In the genomic region with DNA sequence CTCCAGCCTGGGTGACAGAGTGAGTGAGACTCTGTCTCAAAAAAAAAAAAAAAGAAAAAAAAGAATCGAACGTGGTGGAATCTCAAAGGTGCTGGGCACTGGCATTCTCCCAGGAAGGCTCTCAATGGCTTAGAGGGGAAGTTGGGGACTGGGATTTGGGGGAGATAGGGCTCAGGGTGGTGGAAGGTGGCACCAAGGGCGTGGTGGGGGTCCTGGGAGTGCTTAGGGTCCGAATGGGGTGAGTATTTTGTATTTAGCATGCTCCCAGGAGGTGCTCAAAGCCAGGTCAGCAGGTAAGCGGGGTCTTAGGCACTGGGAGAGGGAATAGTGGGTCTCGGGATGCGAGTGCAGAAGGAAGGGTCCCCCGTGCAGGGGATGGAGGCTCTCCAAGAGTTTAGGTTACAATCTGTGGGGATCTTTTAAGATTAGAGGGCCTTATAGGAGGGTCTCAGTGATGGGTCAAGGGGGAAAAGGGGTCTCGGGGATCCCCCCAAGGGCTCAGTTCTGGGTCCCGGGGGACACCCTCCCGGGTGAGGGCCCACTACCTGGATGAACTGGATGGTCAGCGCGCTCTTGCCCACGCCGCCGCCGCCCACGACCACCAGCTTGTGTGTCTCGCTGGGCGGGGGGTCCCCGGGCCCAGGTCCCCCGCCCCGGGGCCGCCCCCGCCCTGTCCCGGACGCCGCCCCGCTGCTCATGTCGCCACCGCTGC, we compare ENCODE assay signal across 8 cellular contexts. TPM values are rescaled to one million over a fixed set of nuclear protein-coding genes. Genes with fewer than 3 reads are reported as not detected.
DNase-seq lines count a peak whose midpoint lies in the region; ATAC-seq, FAIRE-seq and TF ChIP-seq lines count a peak whose summit lies in the region.

No MANE protein-coding gene starts in this region.

- H3K4me3 ChIP-seq in Panc1 (ENCODE audit: low read depth in 2 of 2, low read length in 2 of 2) (peak overlapping the region; percentile 48 to 80), pancreas (peak overlapping the region; percentile 36 to 99 (median 59))

- intact Hi-C loops in Panc1 (cut with micrococcal nuclease; ENCODE audit: unreplicated experiment) (no loop called here), pancreas (cut with DNase I) (no loop called here)

- TF ChIP-seq CTCF in Panc1 (IDR thresholded peaks at IDR 0.05) (no peak), pancreas (IDR thresholded peaks at IDR 0.05) (no peak)

- in situ Hi-C loops in Caki2 (cut with HindIII; ENCODE audit: low pct_unique_long_range_greater_than_20kb, low sequenced_read_pairs) (no loop called here), Panc1 (cut with HindIII; ENCODE audit: low pct_unique_long_range_greater_than_20kb, low sequenced_read_pairs) (no loop called here)

- CTCF ChIA-PET in Panc1 (lab: Charles Lee): interaction anchor here (0.6 kb wide), 1 partner anchor 22 kb away, joined by 4 read pairs; no protein-coding TSS in a partner anchor

- BruUV-seq in Panc1 (replicated peaks; lab: Mats Ljungman, UMichigan): TSS peak; percentile 65

- H3K27ac ChIP-seq in Panc1 (ENCODE audit: low read length) (peak overlapping the region; percentile 93), epithelial cell of prostate (peak overlapping the region; percentile 100), pancreas (peak overlapping the region; percentile 69 to 99 (median 98))

- no peaks in the 10 kb centered on the region for H3K27me3 ChIP-seq in Panc1 (ENCODE audit: control insufficient read depth, insufficient read depth, low read length)
- no peaks in the 10 kb centered on the region for H3K27me3 ChIP-seq in pancreas

- POLR2A ChIA-PET in Panc1 (lab: Charles Lee): interaction anchor here (0.9 to 1.4 kb wide), 3 partner anchors 8 to 37 kb away, joined by 4 to 5 read pairs (median 4); a partner anchor contains a TSS

- H3K36me3 ChIP-seq in Panc1 (ENCODE audit: control insufficient read depth, insufficient read depth, low read length) (peaks cover 4% of the 10 kb centered on the region; the same call in 1 of the 2 replicates), pancreas (no peaks in the 10 kb centered on the region)

- FAIRE-seq in pancreas (lab: Jason Lieb, UNC): no peak

- DNase-seq in Caki2 (ENCODE audit: low read depth) (peak; percentile 29), Panc1 (ENCODE audit: low read depth, low spot score) (no peak), epithelial cell of prostate (ENCODE audit: low read depth, low spot score) (no peak), pancreas (peak in 3 of 6 donors; percentile 35 to 62 (median 53)), NCI-H510A (lab: John Stamatoyannopoulos, UW) (no peak), NCI-H1930 (lab: John Stamatoyannopoulos, UW) (no peak)

- ATAC-seq in Panc1 (no peak), pancreas (no peak), GM19467 (IDR thresholded peaks at IDR 0.05; ENCODE audit: unreplicated experiment) (no peak), GM19452 (IDR thresholded peaks at IDR 0.05; ENCODE audit: unreplicated experiment) (no peak)

- H3K9me3 ChIP-seq in Panc1 (ENCODE audit: control insufficient read depth, insufficient read depth, low read depth, low read length) (no peaks in the 10 kb centered on the region), pancreas (no peaks in the 10 kb centered on the region)

- WGBS in pancreas, 2 donors: 7 to 8% methylated on average over 24 to 31 of the region's 31 CpGs

- peaks cover 16% of the 10 kb centered on the region for H3K4me1 ChIP-seq in Panc1 (ENCODE audit: control insufficient read depth, insufficient read depth, low read length)
- peaks cover 5 to 23% (median 8%) of the 10 kb centered on the region in 3 donors for H3K4me1 ChIP-seq in pancreas

RNA-seq across cellular contexts. Expression of a gene that starts 0.4 kb away (rescaled TPM):
- 140 and 190 TPM in 2 replicates for total RNA-seq in Caki2 (2014; rRNA removed; shearing (Covaris generic); ENCODE audit: low replicate concordance)
- 64.4 TPM for total RNA-seq in Panc1 (2021; ENCODE audit: unreplicated experiment)
- polyA plus RNA-seq in Panc1 (2012; ENCODE audit: insufficient read length): 170 TPM
- 10 to 100 TPM in 2 of 6 donors, 1 to 10 TPM in 4; 5.5 to 24.4 (median 7.5) TPM for total RNA-seq in pancreas
- 10 to 100 TPM; 27.2 to 42.9 TPM for polyA plus RNA-seq in pancreas

RNA-seq across cellular contexts. Expression of a gene that starts 2.5 kb away (rescaled TPM):
- total RNA-seq in Caki2 (2014; rRNA removed; shearing (Covaris generic); ENCODE audit: low replicate concordance): 18.5 and 28.2 TPM in 2 replicates
- total RNA-seq in Panc1 (2021; ENCODE audit: unreplicated experiment) (77.4 TPM), pancreas (10 to 100 TPM; 17.3 to 34.8 (median 28.3) TPM)
- 62.1 TPM for polyA plus RNA-seq in Panc1 (2012; ENCODE audit: insufficient read length)
- 10 to 100 TPM; 17.8 to 30.4 TPM for polyA plus RNA-seq in pancreas

RNA-seq across cellular contexts. Expression of a gene that starts 26.1 kb away (rescaled TPM):
- total RNA-seq in Caki2 (2014; rRNA removed; shearing (Covaris generic); ENCODE audit: low replicate concordance): 116 and 227 TPM in 2 replicates
- total RNA-seq in Panc1 (2021; ENCODE audit: unreplicated experiment): 109 TPM
- polyA plus RNA-seq in Panc1 (2012; ENCODE audit: insufficient read length): 176 TPM
- 10 to 100 TPM; 34.4 to 66.0 (median 44.7) TPM for total RNA-seq in pancreas
- 100 to 1,000 TPM; 213 to 289 TPM for polyA plus RNA-seq in pancreas

RNA-seq across cellular contexts. Expression of a gene that starts 26.2 kb away (rescaled TPM):
- total RNA-seq in Caki2 (2014; rRNA removed; shearing (Covaris generic); ENCODE audit: low replicate concordance): 3.0 TPM in 1 of 2 replicates, not detected in the other
- total RNA-seq in Panc1 (2021; ENCODE audit: unreplicated experiment): 69.6 TPM
- 59.0 TPM for polyA plus RNA-seq in Panc1 (2012; ENCODE audit: insufficient read length)
- total RNA-seq in pancreas: 10 to 100 TPM in 2 of 6 donors, 1 to 10 TPM in 4; 6.0 to 12.0 (median 9.6) TPM
- 10 to 100 TPM; 16.2 to 16.5 TPM for polyA plus RNA-seq in pancreas

RNA-seq across cellular contexts. Expression of a gene that starts 37.5 kb away (rescaled TPM):
- total RNA-seq in Caki2 (2014; rRNA removed; shearing (Covaris generic); ENCODE audit: low replicate concordance): 432 and 563 TPM in 2 replicates
- total RNA-seq in Panc1 (2021; ENCODE audit: unreplicated experiment) (219 TPM), pancreas (10 to 100 TPM; 27.2 to 61.1 (median 43.3) TPM)
- 317 TPM for polyA plus RNA-seq in Panc1 (2012; ENCODE audit: insufficient read length)
- polyA plus RNA-seq in pancreas: 10 to 100 TPM; 95.3 to 98.7 TPM
